14 cellular contexts compared by ENCODE assay signal in genomic region chr11:48110509-48110766, GRCh38.
DNase-seq lines count a peak whose midpoint lies in the region; ATAC-seq and TF ChIP-seq lines count a peak whose summit lies in the region.
"Had no signal": no experiment of that assay in that cellular context is flagged by ENCODE, and none has a peak within 500 bp of the region (broad histone marks: within the 10 kb centered on the region; RNA-seq: fewer than 3 reads in every experiment).

No MANE protein-coding gene starts in this region.

- no peak overlapping the region for H2AFZ ChIP-seq in neural cell (ENCODE audit: low read depth, low read length)

- H3K27ac Mint-ChIP-seq in activated CD8-positive, alpha-beta T cell treated with anti-CD3 and anti-CD28 coated beads for 36 hours: peak overlapping the region; percentile 95
- H3K27ac Mint-ChIP-seq in activated CD8-positive, alpha-beta T cell treated with anti-CD3 and anti-CD28 coated beads, Interleukin-2, amount 10 ng/mL, durations not matched to agents 7 days and 5 days: no peak overlapping the region

- H3F3A ChIP-seq in neural cell (ENCODE audit: insufficient read depth, low read length, poor library complexity, severe bottlenecking): no peaks in the 10 kb centered on the region

- ATAC-seq in activated CD8-positive, alpha-beta T cell treated with anti-CD3 and anti-CD28 coated beads for 36 hours: no peak
- no peak for ATAC-seq in activated CD8-positive, alpha-beta T cell treated with anti-CD3 and anti-CD28 coated beads, Interleukin-2, amount 10 ng/mL, durations not matched to agents 7 days and 5 days
- ATAC-seq in HG03469 (IDR thresholded peaks at IDR 0.05; ENCODE audit: unreplicated experiment) (no peak), psoas muscle (no peak)

- H3K9me2 ChIP-seq in neural cell (ENCODE audit: insufficient read depth, low read length): no peaks in the 10 kb centered on the region

- H3K27me3 ChIP-seq in neural cell (ENCODE audit: insufficient read depth, low read depth, low read length) (no peaks in the 10 kb centered on the region), psoas muscle (ENCODE audit: insufficient read depth in 3 of 3, low read length in 2 of 3) (no peaks in the 10 kb centered on the region)
- H3K27me3 ChIP-seq: colonic mucosa, MG63, ovary, upper lobe of right lung had no signal

- 56 to 63% (median 58%) methylated on average over 2 of the region's 2 CpGs for WGBS in psoas muscle, 3 donors

- DNase-seq in activated CD8-positive, alpha-beta T cell treated with anti-CD3 and anti-CD28 coated beads for 36 hours: no peak
- no peak for DNase-seq in activated CD8-positive, alpha-beta T cell treated with anti-CD3 and anti-CD28 coated beads, Interleukin-2, amount 10 ng/mL, durations not matched to agents 7 days and 5 days
- no peak for DNase-seq in NCI-H187 (lab: John Stamatoyannopoulos, UW)
- DNase-seq in psoas muscle: no peak
- DNase-seq: activated gamma-delta T cell, GOT3, upper lobe of right lung had no signal

- H4K20me1 ChIP-seq in neural cell (ENCODE audit: insufficient read depth): no peaks in the 10 kb centered on the region

- no peak for TF ChIP-seq CTCF in activated CD8-positive, alpha-beta T cell treated with anti-CD3 and anti-CD28 coated beads for 36 hours (IDR thresholded peaks at IDR 0.05)
- TF ChIP-seq CTCF in VCaP (conservative IDR thresholded peaks at IDR 0.05) (no peak), neural cell (IDR thresholded peaks at IDR 0.05; ENCODE audit: poor library complexity, severe bottlenecking) (no peak), psoas muscle (IDR thresholded peaks at IDR 0.05) (no peak)

- no peak for TF ChIP-seq EP300 in neural cell (conservative IDR thresholded peaks at IDR 0.05; ENCODE audit: poor library complexity, severe bottlenecking)

- H3K79me2 ChIP-seq in neural cell (replicated peaks; ENCODE audit: insufficient read depth, low read length): no peaks in the 10 kb centered on the region

- H3K36me3 ChIP-seq in KOPT-K1 (ENCODE audit: insufficient read depth, low read length) (no peaks in the 10 kb centered on the region), neural cell (ENCODE audit: insufficient read depth, low read length) (no peaks in the 10 kb centered on the region), psoas muscle (ENCODE audit: insufficient read depth in 1 of 2, low read depth in 1 of 2) (no peaks in the 10 kb centered on the region)
- H3K36me3 ChIP-seq: colonic mucosa, ovary, upper lobe of right lung had no signal

- CTCF ChIA-PET in activated CD8-positive, alpha-beta T cell treated with anti-CD3 and anti-CD28 coated beads for 36 hours (lab: Charles Lee): interaction anchor here (0.8 to 12.6 kb wide), 8 partner anchors 9 to 230 kb away, joined by 3 to 161 read pairs (median 4); no protein-coding TSS in a partner anchor
- CTCF ChIA-PET in activated CD8-positive, alpha-beta T cell treated with anti-CD3 and anti-CD28 coated beads, Interleukin-2, amount 10 ng/mL, durations not matched to agents 7 days and 5 days (lab: Charles Lee): interaction anchor here (0.7 to 10.3 kb wide), 9 partner anchors 54 to 260 kb away, joined by 3 to 261 read pairs (median 5); no protein-coding TSS in a partner anchor

- no peak overlapping the region for H3K4me3 Mint-ChIP-seq in activated CD8-positive, alpha-beta T cell treated with anti-CD3 and anti-CD28 coated beads for 36 hours
- no peak overlapping the region for H3K4me3 Mint-ChIP-seq in activated CD8-positive, alpha-beta T cell treated with anti-CD3 and anti-CD28 coated beads, Interleukin-2, amount 10 ng/mL, durations not matched to agents 7 days and 5 days

- peaks cover 11% of the 10 kb centered on the region for H3K9me3 Mint-ChIP-seq in activated CD8-positive, alpha-beta T cell treated with anti-CD3 and anti-CD28 coated beads for 36 hours
- H3K9me3 Mint-ChIP-seq in activated CD8-positive, alpha-beta T cell treated with anti-CD3 and anti-CD28 coated beads, Interleukin-2, amount 10 ng/mL, durations not matched to agents 7 days and 5 days (ENCODE audit: insufficient read depth): peaks cover 12% of the 10 kb centered on the region

- peaks cover 46% of the 10 kb centered on the region for H3K4me1 Mint-ChIP-seq in activated CD8-positive, alpha-beta T cell treated with anti-CD3 and anti-CD28 coated beads for 36 hours (ENCODE audit: low read depth)
- H3K4me1 Mint-ChIP-seq in activated CD8-positive, alpha-beta T cell treated with anti-CD3 and anti-CD28 coated beads, Interleukin-2, amount 10 ng/mL, durations not matched to agents 7 days and 5 days (ENCODE audit: low read depth): peaks cover 51% of the 10 kb centered on the region

- peak overlapping the region; percentile 73 for H3K27ac ChIP-seq in KOPT-K1 (ENCODE audit: low read depth, low read length, poor library complexity, severe bottlenecking)
- peak overlapping the region; percentile 92 for H3K27ac ChIP-seq in VCaP
- peak overlapping the region; percentile 93 for H3K27ac ChIP-seq in neural cell (ENCODE audit: low read length)
- no peak overlapping the region for H3K27ac ChIP-seq in psoas muscle
- H3K27ac ChIP-seq: ovary had no signal

- peaks cover 12% of the 10 kb centered on the region for H3K4me1 ChIP-seq in psoas muscle
- H3K4me1 ChIP-seq: colonic mucosa had no signal

- peaks cover 16% of the 10 kb centered on the region for H3K36me3 Mint-ChIP-seq in activated CD8-positive, alpha-beta T cell treated with anti-CD3 and anti-CD28 coated beads for 36 hours (ENCODE audit: low read depth)
- H3K36me3 Mint-ChIP-seq in activated CD8-positive, alpha-beta T cell treated with anti-CD3 and anti-CD28 coated beads, Interleukin-2, amount 10 ng/mL, durations not matched to agents 7 days and 5 days (ENCODE audit: low read depth): peaks cover 34% of the 10 kb centered on the region

- no peaks in the 10 kb centered on the region for H3K27me3 Mint-ChIP-seq in activated CD8-positive, alpha-beta T cell treated with anti-CD3 and anti-CD28 coated beads for 36 hours
- no peaks in the 10 kb centered on the region for H3K27me3 Mint-ChIP-seq in activated CD8-positive, alpha-beta T cell treated with anti-CD3 and anti-CD28 coated beads, Interleukin-2, amount 10 ng/mL, durations not matched to agents 7 days and 5 days (ENCODE audit: low read depth)

- no peak overlapping the region for H3K4me2 ChIP-seq in neural cell (ENCODE audit: low read length)

- no peak overlapping the region for H3K9ac ChIP-seq in neural cell (ENCODE audit: low read length)

- H3K9me3 ChIP-seq in KOPT-K1 (ENCODE audit: insufficient read depth, low read length, poor library complexity, severe bottlenecking) (peaks cover 16% of the 10 kb centered on the region), neural cell (ENCODE audit: low read length) (no peaks in the 10 kb centered on the region), psoas muscle (peaks cover 10% of the 10 kb centered on the region)
- H3K9me3 ChIP-seq: colonic mucosa, ovary had no signal

- TF ChIP-seq RAD21 in neural cell (conservative IDR thresholded peaks at IDR 0.05): no peak

- H3K4me3 ChIP-seq in neural cell (ENCODE audit: low read length) (no peak overlapping the region), psoas muscle (no peak overlapping the region)
- H3K4me3 ChIP-seq: colonic mucosa had no signal

- POLR2A ChIA-PET in activated CD8-positive, alpha-beta T cell treated with anti-CD3 and anti-CD28 coated beads for 36 hours (lab: Charles Lee): interaction anchor here (1.8 kb wide), 1 partner anchor 11 kb away, joined by 5 read pairs; no protein-coding TSS in a partner anchor
- POLR2A ChIA-PET in activated CD8-positive, alpha-beta T cell treated with anti-CD3 and anti-CD28 coated beads, Interleukin-2, amount 10 ng/mL, durations not matched to agents 7 days and 5 days (lab: Charles Lee): interaction anchor here (1.2 kb wide), 1 partner anchor 172 kb away, joined by 3 read pairs; no protein-coding TSS in a partner anchor

- intact Hi-C loops in activated CD8-positive, alpha-beta T cell treated with anti-CD3 and anti-CD28 coated beads for 36 hours (cut with micrococcal nuclease): loop anchor here (1.0 to 5.0 kb wide), 2 partner anchors 176 to 263 kb away; partner anchors contain the start of gene NUP160
- intact Hi-C loops in psoas muscle (cut with DNase I): loop anchor here in 1 of 2 donors (1.0 to 5.0 kb wide), 2 partner anchors 176 to 263 kb away; partner anchors contain the start of gene NUP160

TF ChIP-seq in neural cell, 6 proteins besides CTCF, POLR2A, EP300 and RAD21:
- TF ChIP-seq TAF1 (IDR thresholded peaks at IDR 0.05; ENCODE audit: low read depth): no peak
- no peak for TF ChIP-seq REST (IDR thresholded peaks at IDR 0.05; ENCODE audit: borderline replicate concordance)
